ENCODE assay signal across 10 cellular contexts in genomic region chrX:51860679-51861078, GRCh38. TPM values are rescaled to one million over a fixed set of nuclear protein-coding genes. Genes with fewer than 3 reads are reported as not detected.
DNase-seq lines count a peak whose midpoint lies in the region; ATAC-seq and TF ChIP-seq lines count a peak whose summit lies in the region.
"Had no signal": no experiment of that assay in that cellular context is flagged by ENCODE, and none has a peak within 500 bp of the region (broad histone marks: within the 10 kb centered on the region; RNA-seq: fewer than 3 reads in every experiment).

No MANE protein-coding gene starts in this region.

- peaks cover 73% of the 10 kb centered on the region for H3K36me3 Mint-ChIP-seq in nephron progenitor cell (ENCODE audit: low read depth)

- no peaks in the 10 kb centered on the region for H3K27me3 Mint-ChIP-seq in nephron progenitor cell (ENCODE audit: low read depth, poor library complexity)
- H3K27me3 Mint-ChIP-seq: activated B cell treated with CpG ODN at 0.5 μM for 24 hours had no signal

- H3K4me3 Mint-ChIP-seq in nephron progenitor cell: no peak overlapping the region
- H3K4me3 Mint-ChIP-seq: activated B cell treated with CpG ODN at 0.5 μM for 24 hours, nephron had no signal

- no peak for ATAC-seq in GM21529 (IDR thresholded peaks at IDR 0.05; ENCODE audit: unreplicated experiment)
- ATAC-seq in esophagus mucosa: no peak

- H3K4me1 Mint-ChIP-seq in nephron progenitor cell: no peaks in the 10 kb centered on the region
- H3K4me1 Mint-ChIP-seq: nephron had no signal

- peak; percentile 18 for TF ChIP-seq CTCF in nephron progenitor cell (IDR thresholded peaks at IDR 0.05)

- peaks cover 75% of the 10 kb centered on the region for H3K9me3 Mint-ChIP-seq in nephron progenitor cell

- no peak overlapping the region for H3K27ac Mint-ChIP-seq in nephron progenitor cell
- H3K27ac Mint-ChIP-seq: activated B cell treated with CpG ODN at 0.5 μM for 24 hours, nephron had no signal

- DNase-seq in NCI-H2171 treated with DMSO at 0.1 percent for 48 hours (lab: John Stamatoyannopoulos, UW) (peak; percentile 20), NCI-H2171 (lab: John Stamatoyannopoulos, UW) (no peak), NCI-H146 treated with DMSO at 0.1 percent for 48 hours (lab: John Stamatoyannopoulos, UW; ENCODE audit: unreplicated experiment) (peak; percentile 8), cerebellum (ENCODE audit: low spot score) (peak; percentile 29), nephron progenitor cell (no peak), NCI-H510A (lab: John Stamatoyannopoulos, UW) (no peak)
- DNase-seq: activated B cell treated with CpG ODN at 0.5 μM for 24 hours had no signal

RNA-seq across cellular contexts. Expression of gene MAGED1, which starts 32.7 kb away (rescaled TPM):
- total RNA-seq in cerebellum (84.2 TPM), esophagus mucosa (31.4 TPM)

Comparison
In these comparisons a context has a peak if more than half of its experiments do, and no peak if none do; other contexts are left out.
1. DNase-seq: peak in NCI-H2171 treated with DMSO at 0.1 percent for 48 hours (single experiment), NCI-H146 treated with DMSO at 0.1 percent for 48 hours (single experiment) and cerebellum (single experiment); none in NCI-H2171 (single experiment), nephron progenitor cell (single experiment) and NCI-H510A (single experiment).